Comparison of ENCODE assay signal across 20 cellular contexts in genomic region chr13:65677906-65678305, GRCh38.
DNase-seq lines count a peak whose midpoint lies in the region; ATAC-seq and TF ChIP-seq lines count a peak whose summit lies in the region.
"Had no signal": no experiment of that assay in that cellular context is flagged by ENCODE, and none has a peak within 500 bp of the region (broad histone marks: within the 10 kb centered on the region; RNA-seq: fewer than 3 reads in every experiment).

No MANE protein-coding gene starts in this region.

- no peak overlapping the region for H3K23ac ChIP-seq in IMR-90 (ENCODE audit: low read depth, low read length)

- no TSS peak for BruUV-seq in IMR-90 (replicated peaks; lab: Mats Ljungman, UMichigan)

- H3K4ac ChIP-seq in IMR-90 (ENCODE audit: low read depth, low read length): no peak overlapping the region

- no peaks in the 10 kb centered on the region for H3K9me1 ChIP-seq in IMR-90 (ENCODE audit: insufficient read depth, low read length)

- H2BK15ac ChIP-seq in IMR-90 (ENCODE audit: low read depth, low read length): no peak overlapping the region

- POLR2A ChIA-PET in IMR-90 (lab: Charles Lee; ENCODE audit: unreplicated experiment): no interaction called here
- POLR2A ChIA-PET in activated CD4-positive, alpha-beta T cell treated with anti-CD3 and anti-CD28 coated beads for 36 hours (lab: Charles Lee): no interaction called here

- no peak for TF ChIP-seq POLR2A in IMR-90 (IDR thresholded peaks at IDR 0.05; ENCODE audit: low read depth, low read length)
- no peak for TF ChIP-seq POLR2A in adrenal gland (IDR thresholded peaks at IDR 0.05)

- no peak for TF ChIP-seq RAD21 in IMR-90 (IDR thresholded peaks at IDR 0.05; ENCODE audit: low read length)

- H3K4me1 ChIP-seq in IMR-90 (ENCODE audit: control insufficient read depth, insufficient read depth, low read length): no peaks in the 10 kb centered on the region
- no peaks in the 10 kb centered on the region for H3K4me1 ChIP-seq in adrenal gland (replicated peaks in 1 of 2)
- H3K4me1 ChIP-seq in left lung: no peaks in the 10 kb centered on the region
- H3K4me1 ChIP-seq: ascending aorta, BE2C, HAP-1, tibial artery had no signal

- peaks cover 12% of the 10 kb centered on the region for H3K9me3 Mint-ChIP-seq in activated CD4-positive, alpha-beta T cell treated with anti-CD3 and anti-CD28 coated beads for 36 hours (ENCODE audit: low read depth)

- no peak overlapping the region for H3K4me2 ChIP-seq in IMR-90 (ENCODE audit: low read depth, low read length)

- dilution Hi-C loops in IMR-90 (cut with HindIII; ENCODE audit: low sequenced_read_pairs, unreplicated experiment): no loop called here

- H4K91ac ChIP-seq in IMR-90 (ENCODE audit: insufficient read depth, low read depth, low read length): no peak overlapping the region

- H3K4me3 ChIP-seq in IMR-90 (ENCODE audit: insufficient read depth, low read depth, low read length) (no peak overlapping the region), choroid plexus epithelial cell (ENCODE audit: low read depth, low read length) (no peak overlapping the region), adrenal gland (no peak overlapping the region), left lung (no peak overlapping the region)
- H3K4me3 ChIP-seq: ascending aorta, HAP-1, ovary, skin epidermis, tibial artery had no signal

- no peak overlapping the region for H3K18ac ChIP-seq in IMR-90 (ENCODE audit: low read depth, low read length)

- in situ Hi-C loops in IMR-90 (cut with MboI; ENCODE audit: low sequenced_read_pairs): no loop called here

- no peak overlapping the region for H3K27ac ChIP-seq in IMR-90 (ENCODE audit: insufficient read depth, low read length)
- H3K27ac ChIP-seq in adrenal gland: no peak overlapping the region
- no peak overlapping the region for H3K27ac ChIP-seq in left lung
- H3K27ac ChIP-seq: ascending aorta, ovary, skin epidermis, tibial artery had no signal

- H2BK5ac ChIP-seq in IMR-90 (ENCODE audit: low read depth, low read length, poor library complexity, severe bottlenecking): no peak overlapping the region

- ATAC-seq in IMR-90 (ENCODE audit: low read depth) (no peak), left lung (no peak)
- no peak for ATAC-seq in activated CD4-positive, alpha-beta T cell treated with anti-CD3 and anti-CD28 coated beads for 36 hours

- H3K9me3 ChIP-seq in IMR-90 (ENCODE audit: control insufficient read depth, insufficient read depth, low read length): no peaks in the 10 kb centered on the region
- no peaks in the 10 kb centered on the region for H3K9me3 ChIP-seq in adrenal gland (replicated peaks in 1 of 3)
- peaks cover 0 to 18% of the 10 kb centered on the region in 2 donors for H3K9me3 ChIP-seq in left lung
- H3K9me3 ChIP-seq: ascending aorta, BE2C, HAP-1, ovary, tibial artery had no signal

- intact Hi-C loops in IMR-90 (cut with micrococcal nuclease): no loop called here
- intact Hi-C loops in adrenal gland (cut with DNase I): no loop called here
- intact Hi-C loops in activated CD4-positive, alpha-beta T cell treated with anti-CD3 and anti-CD28 coated beads for 36 hours (cut with DNase I, micrococcal nuclease): no loop called here
- intact Hi-C loops in left lung (cut with DNase I): no loop called here

- CTCF ChIA-PET in IMR-90 (lab: Yijun Ruan, JAX): no interaction called here
- CTCF ChIA-PET in activated CD4-positive, alpha-beta T cell treated with anti-CD3 and anti-CD28 coated beads for 36 hours (lab: Charles Lee): interaction anchor here (0.6 to 0.7 kb wide), 2 partner anchors 128 to 1233 kb away, joined by 3 read pairs; no protein-coding TSS in a partner anchor

- H3K27ac Mint-ChIP-seq in activated CD4-positive, alpha-beta T cell treated with anti-CD3 and anti-CD28 coated beads for 36 hours: no peak overlapping the region
- H3K27ac Mint-ChIP-seq: dendritic cell treated with granulocyte-macrophage colony-stimulating factor and Interleukin-4, amounts not matched to agents 40 ng/mL and 50 ng/mL, for 4 days had no signal

- H2BK120ac ChIP-seq in IMR-90 (ENCODE audit: low read depth, low read length): no peak overlapping the region

- TF ChIP-seq CTCF in IMR-90 (conservative IDR thresholded peaks at IDR 0.05; ENCODE audit: low read depth, low read length) (no peak), choroid plexus epithelial cell (conservative IDR thresholded peaks at IDR 0.05; ENCODE audit: low read depth, low read length) (peak; percentile 46), adrenal gland (IDR thresholded peaks at IDR 0.05) (no peak), left lung (IDR thresholded peaks at IDR 0.05) (no peak)

- H3K36me3 ChIP-seq in IMR-90 (ENCODE audit: control insufficient read depth, insufficient read depth, low read length) (no peaks in the 10 kb centered on the region), adrenal gland (replicated peaks in 1 of 2) (no peaks in the 10 kb centered on the region), left lung (no peaks in the 10 kb centered on the region)
- H3K36me3 ChIP-seq: ascending aorta, BE2C, HAP-1, ovary, tibial artery had no signal

- no peak overlapping the region for H3K14ac ChIP-seq in IMR-90 (replicated peaks; ENCODE audit: low read depth, low read length)

- no peak overlapping the region for H2AFZ ChIP-seq in IMR-90 (replicated peaks; ENCODE audit: low read length, poor library complexity)

- H3K27me3 ChIP-seq in IMR-90 (ENCODE audit: control insufficient read depth, insufficient read depth, low read length) (no peaks in the 10 kb centered on the region), adrenal gland (no peaks in the 10 kb centered on the region), left lung (no peaks in the 10 kb centered on the region)
- H3K27me3 ChIP-seq: ascending aorta, BE2C, ovary, tibial artery had no signal

- no peaks in the 10 kb centered on the region for H3K79me1 ChIP-seq in IMR-90 (ENCODE audit: low read depth in 1 of 2, low read length in 2 of 2)

- no CpG with 5 or more reads among the region's 1 CpG for WGBS in IMR-90 (ENCODE audit: extremely low coverage in 2 of 2, insufficient read length in 1 of 2), 2 experiments
- 27 to 52% (median 37%) methylated on average over 1 of the region's 1 CpG for WGBS in adrenal gland, 4 donors

- no peak overlapping the region for H2AK9ac ChIP-seq in IMR-90 (replicated peaks; ENCODE audit: low read depth, low read length, poor library complexity)

- no peaks in the 10 kb centered on the region for H3K36me3 Mint-ChIP-seq in activated CD4-positive, alpha-beta T cell treated with anti-CD3 and anti-CD28 coated beads for 36 hours (ENCODE audit: low read depth)

- no peak overlapping the region for H2BK20ac ChIP-seq in IMR-90 (ENCODE audit: low read depth, low read length)

- no peak overlapping the region for H4K5ac ChIP-seq in IMR-90 (ENCODE audit: low read depth, low read length)

- no peaks in the 10 kb centered on the region for H3K27me3 Mint-ChIP-seq in activated CD4-positive, alpha-beta T cell treated with anti-CD3 and anti-CD28 coated beads for 36 hours
- H3K27me3 Mint-ChIP-seq: dendritic cell treated with granulocyte-macrophage colony-stimulating factor and Interleukin-4, amounts not matched to agents 40 ng/mL and 50 ng/mL, for 4 days had no signal

- H3K9ac ChIP-seq in IMR-90 (ENCODE audit: low read depth, low read length): no peak overlapping the region

- DNase-seq in ELR (ENCODE audit: low read depth) (peak; percentile 3), IMR-90 (peak; percentile 5), choroid plexus epithelial cell (ENCODE audit: low read depth) (peak; percentile 60), iris pigment epithelial cell (ENCODE audit: low read depth) (peak; percentile 27), SK-N-DZ (ENCODE audit: low spot score) (no peak), adrenal gland (no peak), left lung (no peak)
- no peak for DNase-seq in activated CD4-positive, alpha-beta T cell treated with anti-CD3 and anti-CD28 coated beads for 36 hours
- DNase-seq: activated CD4-positive, CD25-positive, alpha-beta regulatory T cell treated with anti-CD3 and anti-CD28 coated beads, Interleukin-2, amount 50 U/mL, for 72 hours; activated CD8-positive, alpha-beta memory T cell treated with anti-CD3 and anti-CD28 coated beads, Interleukin-2, amount 50 U/mL, for 4 hours; activated gamma-delta T cell treated with Interleukin-2 at 50 U/mL for 16 hours; BE2C; NCI-H2029 treated with DMSO at 0.1 percent for 48 hours; ovary; SHP77; tibial artery had no signal

- H3K56ac ChIP-seq in IMR-90 (ENCODE audit: extremely low read depth, insufficient read depth, low read length): no peak overlapping the region

- no peak overlapping the region for H2AK5ac ChIP-seq in IMR-90 (ENCODE audit: low read depth, low read length)

- no peaks in the 10 kb centered on the region for H3K4me1 Mint-ChIP-seq in activated CD4-positive, alpha-beta T cell treated with anti-CD3 and anti-CD28 coated beads for 36 hours

- no peaks in the 10 kb centered on the region for H4K20me1 ChIP-seq in IMR-90 (ENCODE audit: insufficient read depth, low read length)

- no peak overlapping the region for H3K4me3 Mint-ChIP-seq in activated CD4-positive, alpha-beta T cell treated with anti-CD3 and anti-CD28 coated beads for 36 hours
- H3K4me3 Mint-ChIP-seq: dendritic cell treated with granulocyte-macrophage colony-stimulating factor and Interleukin-4, amounts not matched to agents 40 ng/mL and 50 ng/mL, for 4 days had no signal

- no peak overlapping the region for H4K8ac ChIP-seq in IMR-90 (ENCODE audit: low read depth in 2 of 2, low read length in 2 of 2)

TF ChIP-seq in IMR-90, 13 proteins besides CTCF, POLR2A, EP300 and RAD21:
- TF ChIP-seq CEBPB (IDR thresholded peaks at IDR 0.05; ENCODE audit: low read depth, low read length) (peak; percentile 62; the same call in 1 of the 2 replicates), NFE2L2 (IDR thresholded peaks at IDR 0.05; ENCODE audit: low read depth, low read length) (no peak)

Comparison
In these comparisons a context has a peak if more than half of its experiments do, and no peak if none do; other contexts are left out.
1. DNase-seq: peak in ELR (single experiment), IMR-90 (single experiment), choroid plexus epithelial cell (single experiment) and iris pigment epithelial cell (single experiment); none in SK-N-DZ (single experiment), adrenal gland (0 of 7), activated CD4-positive, alpha-beta T cell treated with anti-CD3 and anti-CD28 coated beads for 36 hours (single experiment) and left lung (0 of 2).